In genomic region chr7:81470084-81470723, GRCh38 we compare ENCODE assay signal across 8 cellular contexts.
DNase-seq lines count a peak whose midpoint lies in the region; ATAC-seq, FAIRE-seq and TF ChIP-seq lines count a peak whose summit lies in the region.

No MANE protein-coding gene starts in this region.

- no peak overlapping the region for H3K9ac ChIP-seq in SK-N-SH

- peak overlapping the region; percentile 65 for H2AFZ ChIP-seq in SK-N-SH (ENCODE audit: low read depth)

- H3F3A ChIP-seq in SK-N-SH (replicated peaks; ENCODE audit: insufficient read depth), result no peaks in the 10 kb centered on the region

- H3K27ac Mint-ChIP-seq in activated T-helper 17 cell treated with anti-CD3 and anti-CD28 coated beads, Interleukin-2, amount 50 U/mL, for 72 hours, result no peak overlapping the region

- H3K36me3 Mint-ChIP-seq in activated T-helper 17 cell treated with anti-CD3 and anti-CD28 coated beads, Interleukin-2, amount 50 U/mL, for 72 hours (ENCODE audit: low read depth), result no peaks in the 10 kb centered on the region

- no peaks in the 10 kb centered on the region for H3K9me2 ChIP-seq in SK-N-SH

- peaks cover 0 to 10% of the 10 kb centered on the region in 2 experiments; a peak in 2 of 4 replicates for H3K4me1 ChIP-seq in SK-N-SH (ENCODE audit: control insufficient read depth in 1 of 2, insufficient read depth in 2 of 2, low read depth in 1 of 2, low read length in 1 of 2)
- H3K4me1 ChIP-seq in esophagus squamous epithelium, result peaks cover 0 to 7% (median 0%) of the 10 kb centered on the region in 3 donors
- H3K4me1 ChIP-seq in mucosa of descending colon (ENCODE audit: low read depth), result peaks cover 12% of the 10 kb centered on the region

- no peak for TF ChIP-seq EP300 in SK-N-SH (IDR thresholded peaks at IDR 0.05; ENCODE audit: borderline replicate concordance in 1 of 2, low read depth in 1 of 2, low read length in 1 of 2)

- no peak overlapping the region for H3K4me3 Mint-ChIP-seq in activated T-helper 17 cell treated with anti-CD3 and anti-CD28 coated beads, Interleukin-2, amount 50 U/mL, for 72 hours

- H3K27me3 ChIP-seq in SK-N-SH (ENCODE audit: insufficient read depth) (no peaks in the 10 kb centered on the region), esophagus squamous epithelium (no peaks in the 10 kb centered on the region)

- no peaks in the 10 kb centered on the region for H4K20me1 ChIP-seq in SK-N-SH (ENCODE audit: insufficient read depth)

- no peak for TF ChIP-seq POLR2A in esophagus squamous epithelium (IDR thresholded peaks at IDR 0.05)

- no peaks in the 10 kb centered on the region for H3K4me1 Mint-ChIP-seq in activated T-helper 17 cell treated with anti-CD3 and anti-CD28 coated beads, Interleukin-2, amount 50 U/mL, for 72 hours

- H3K79me2 ChIP-seq in SK-N-SH (ENCODE audit: insufficient read depth), result no peaks in the 10 kb centered on the region

- peak overlapping the region in 1 of 2 experiments; percentile 16; a peak in 1 of 4 replicates for H3K27ac ChIP-seq in SK-N-SH (ENCODE audit: low read depth in 2 of 2, low read length in 1 of 2)
- H3K27ac ChIP-seq in esophagus squamous epithelium, result no peak overlapping the region

- no peaks in the 10 kb centered on the region for H3K27me3 Mint-ChIP-seq in activated T-helper 17 cell treated with anti-CD3 and anti-CD28 coated beads, Interleukin-2, amount 50 U/mL, for 72 hours

- intact Hi-C loops in esophagus squamous epithelium (cut with DNase I) (loop anchor here (5.0 kb wide), 1 partner anchor 773 kb away; no protein-coding TSS in a partner anchor), mucosa of descending colon (cut with DNase I, micrococcal nuclease) (loop anchor here (5.0 kb wide), 2 partner anchors 768 to 773 kb away; no protein-coding TSS in a partner anchor)

- no peaks in the 10 kb centered on the region for H3K36me3 ChIP-seq in SK-N-SH (replicated peaks in 1 of 2; ENCODE audit: control insufficient read depth in 1 of 2, insufficient read depth in 2 of 2, low read length in 1 of 2)
- no peaks in the 10 kb centered on the region for H3K36me3 ChIP-seq in esophagus squamous epithelium
- no peaks in the 10 kb centered on the region for H3K36me3 ChIP-seq in mucosa of descending colon (ENCODE audit: low read depth)

- peak; percentile 86 for TF ChIP-seq CTCF in D721Med (IDR thresholded peaks at IDR 0.05; ENCODE audit: insufficient read depth, missing control alignments)
- TF ChIP-seq CTCF in GM20000 (IDR thresholded peaks at IDR 0.05; ENCODE audit: extremely low read depth, missing control alignments), result peak; percentile 62
- TF ChIP-seq CTCF in SK-N-SH (IDR thresholded peaks at IDR 0.05), result peak; percentile 92
- peak in 5 of 6 experiments; percentile 52 to 66 (median 60) for TF ChIP-seq CTCF in esophagus squamous epithelium (IDR thresholded peaks at IDR 0.05)
- TF ChIP-seq CTCF in mucosa of descending colon (IDR thresholded peaks at IDR 0.05), result peak; percentile 20

- H3K4me3 ChIP-seq in SK-N-SH (ENCODE audit: low read depth in 2 of 2, low read length in 1 of 2), result no peak overlapping the region
- no peak overlapping the region for H3K4me3 ChIP-seq in esophagus squamous epithelium
- no peak overlapping the region for H3K4me3 ChIP-seq in mucosa of descending colon

- 47% methylated on average over 7 of the region's 7 CpGs for whole genome bisulfite sequencing in SK-N-SH (ENCODE audit: low lambda C conversion rate)
- WGBS in esophagus squamous epithelium, 2 donors, result 39 to 41% methylated on average over 7 of the region's 7 CpGs

- POLR2A ChIA-PET in SK-N-SH (lab: Yijun Ruan, JAX), result interaction anchor here (1.2 kb wide), 1 partner anchor 550 kb away, joined by 3 read pairs; no protein-coding TSS in a partner anchor

- peak; percentile 98 for TF ChIP-seq RAD21 in SK-N-SH (IDR thresholded peaks at IDR 0.05; ENCODE audit: low read length)

- H3K9me3 ChIP-seq in SK-N-SH, result no peaks in the 10 kb centered on the region
- H3K9me3 ChIP-seq in esophagus squamous epithelium, result no peaks in the 10 kb centered on the region
- H3K9me3 ChIP-seq in mucosa of descending colon, result no peaks in the 10 kb centered on the region

- DNase-seq in D721Med (ENCODE audit: insufficient read length, low spot score) (no peak), GM20000 (ENCODE audit: low spot score) (peak; percentile 28), NCI-H1105 (lab: John Stamatoyannopoulos, UW) (peak; percentile 48), SK-N-SH (peak; percentile 53), esophagus squamous epithelium (lab: John Stamatoyannopoulos, UW) (no peak), mucosa of descending colon (peak; percentile 69 to 79 (median 72))

- peak; percentile 88 for ATAC-seq in mucosa of descending colon
- no peak for ATAC-seq in activated T-helper 17 cell treated with anti-CD3 and anti-CD28 coated beads, Interleukin-2, amount 50 U/mL, for 72 hours (replicated peaks)
- ATAC-seq in GM21423 (IDR thresholded peaks at IDR 0.05; ENCODE audit: unreplicated experiment), result no peak

- no peak overlapping the region for H3K4me2 ChIP-seq in SK-N-SH

- H3K9me3 Mint-ChIP-seq in activated T-helper 17 cell treated with anti-CD3 and anti-CD28 coated beads, Interleukin-2, amount 50 U/mL, for 72 hours, result no peaks in the 10 kb centered on the region

- CTCF ChIA-PET in SK-N-SH (lab: Yijun Ruan, JAX), result interaction anchor here (0.5 to 5.3 kb wide), 97 partner anchors 10 to 1410 kb away, joined by 3 to 105 read pairs (median 4); partner anchors contain the start of gene SEMA3C

- FAIRE-seq in D721Med (lab: Jason Lieb, UNC), result peak; percentile 64

TF ChIP-seq in SK-N-SH, 30 proteins besides CTCF, POLR2A, EP300 and RAD21 (continues in another document):
- no peak for TF ChIP-seq RFX5 (IDR thresholded peaks at IDR 0.05; ENCODE audit: low read length)
- TF ChIP-seq RXRA (IDR thresholded peaks at IDR 0.05; ENCODE audit: borderline replicate concordance, low read depth), result no peak
- 0 out of 2 replicates have a peak, but pooled peaks have one; percentile 29 for TF ChIP-seq PBX3 (IDR thresholded peaks at IDR 0.05)
- no peak for TF ChIP-seq MEF2A (IDR thresholded peaks at IDR 0.05; ENCODE audit: borderline replicate concordance, low read depth)
- no peak for TF ChIP-seq TAF1 (IDR thresholded peaks at IDR 0.05; ENCODE audit: borderline replicate concordance, low read depth, low read length)
- no peak for TF ChIP-seq FOXM1 (IDR thresholded peaks at IDR 0.05; ENCODE audit: low read depth)
- TF ChIP-seq GABPA (IDR thresholded peaks at IDR 0.05; ENCODE audit: low read depth), result no peak
- TF ChIP-seq CHD2 (IDR thresholded peaks at IDR 0.05; ENCODE audit: low read length, partially characterized antibody), result no peak
- no peak for TF ChIP-seq NRF1 (IDR thresholded peaks at IDR 0.05; ENCODE audit: low read depth, low read length)
- no peak for TF ChIP-seq FOXJ3 (CRISPR knock-in tag; IDR thresholded peaks at IDR 0.05)
- no peak for TF ChIP-seq POLR2AphosphoS5 (IDR thresholded peaks at IDR 0.05; ENCODE audit: low read depth, low read length)
- TF ChIP-seq GATA2 (CRISPR knock-in tag; IDR thresholded peaks at IDR 0.05), result 0 out of 2 replicates have a peak, but pooled peaks have one; percentile 14
- no peak for TF ChIP-seq FOSL2 (IDR thresholded peaks at IDR 0.05; ENCODE audit: borderline replicate concordance, low read depth)
- peak; percentile 52; the same call in 1 of the 2 replicates for TF ChIP-seq RCOR1 (IDR thresholded peaks at IDR 0.05; ENCODE audit: low read length)
- peak; percentile 87 for TF ChIP-seq SMC3 (IDR thresholded peaks at IDR 0.05; ENCODE audit: low read depth, low read length)
- no peak for TF ChIP-seq IRF3 (IDR thresholded peaks at IDR 0.05; ENCODE audit: low read depth, low read length)
- TF ChIP-seq, protein P1, sequence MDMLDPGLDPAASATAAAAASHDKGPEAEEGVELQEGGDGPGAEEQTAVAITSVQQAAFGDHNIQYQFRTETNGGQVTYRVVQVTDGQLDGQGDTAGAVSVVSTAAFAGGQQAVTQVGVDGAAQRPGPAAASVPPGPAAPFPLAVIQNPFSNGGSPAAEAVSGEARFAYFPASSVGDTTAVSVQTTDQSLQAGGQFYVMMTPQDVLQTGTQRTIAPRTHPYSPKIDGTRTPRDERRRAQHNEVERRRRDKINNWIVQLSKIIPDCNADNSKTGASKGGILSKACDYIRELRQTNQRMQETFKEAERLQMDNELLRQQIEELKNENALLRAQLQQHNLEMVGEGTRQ (IDR thresholded peaks at IDR 0.05; ENCODE audit: borderline replicate concordance, low read depth, low read length), result no peak
- no peak for TF ChIP-seq TCF12 (IDR thresholded peaks at IDR 0.05)

Comparison
In these comparisons a context has a peak if more than half of its experiments do, and no peak if none do; other contexts are left out.
1. DNase-seq: peak in GM20000 (single experiment), NCI-H1105 (single experiment), SK-N-SH (single experiment) and mucosa of descending colon (3 of 3); none in D721Med (single experiment) and esophagus squamous epithelium (single experiment).
2. CTCF ChIP-seq: peak in every context shown above with its lines; median percentile 92 in SK-N-SH; 86 in D721Med; 62 in GM20000; 60 in esophagus squamous epithelium; 20 in mucosa of descending colon.